In genomic region chrX:105765691-105766090, GRCh38 we compare ENCODE assay signal across 1 cellular context.
TF ChIP-seq lines count a peak whose summit lies in the region.

No MANE protein-coding gene starts in this region.

TF ChIP-seq in GM23338, 12 proteins besides CTCF, POLR2A, EP300 and RAD21:
- TF ChIP-seq ZNF331 (CRISPR knock-in tag; IDR thresholded peaks at IDR 0.05; ENCODE audit: low read depth), result no peak
- no peak for TF ChIP-seq POLR2AphosphoS5 (IDR thresholded peaks at IDR 0.05; ENCODE audit: low read depth)
- TF ChIP-seq NANOG (IDR thresholded peaks at IDR 0.05; ENCODE audit: borderline replicate concordance), result no peak
- no peak for TF ChIP-seq EZH2phosphoT487 (IDR thresholded peaks at IDR 0.05; ENCODE audit: unreplicated experiment)
- no peak for TF ChIP-seq ZNF462 (CRISPR knock-in tag; IDR thresholded peaks at IDR 0.05)
- no peak for TF ChIP-seq JUNB (IDR thresholded peaks at IDR 0.05; ENCODE audit: unreplicated experiment)
- TF ChIP-seq ZNF114 (CRISPR knock-in tag; IDR thresholded peaks at IDR 0.05), result no peak
